24 cellular contexts compared by ENCODE assay signal in the genomic region with DNA sequence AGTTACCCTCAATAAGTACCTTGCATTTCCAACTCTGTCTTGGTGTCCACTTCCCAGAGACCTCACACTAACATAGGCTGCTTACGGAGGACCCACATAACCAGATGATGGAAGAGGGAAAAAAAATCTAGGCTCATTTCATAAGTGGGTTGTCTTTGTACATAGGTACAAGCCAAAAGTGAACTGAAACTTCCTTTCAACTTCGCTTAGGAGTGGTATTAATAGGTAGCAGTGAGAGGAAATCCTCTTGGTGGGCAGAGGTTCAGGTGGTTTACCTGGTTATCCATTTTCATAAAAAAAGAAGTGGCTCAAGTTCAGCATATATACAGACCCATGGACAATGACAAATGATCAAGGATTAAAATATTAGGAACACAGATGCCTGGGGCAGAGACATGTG.
"Had no signal": no experiment of that assay in that cellular context is flagged by ENCODE, and none has a peak within 500 bp of the region (broad histone marks: within the 10 kb centered on the region; RNA-seq: fewer than 3 reads in every experiment).

No MANE protein-coding gene starts in this region.

- ATAC-seq: activated CD4-positive, CD25-positive, alpha-beta regulatory T cell treated with anti-CD3 and anti-CD28 coated beads, Interleukin-2, amount 50 U/mL, for 24 hours; activated CD8-positive, alpha-beta memory T cell treated with anti-CD3 and anti-CD28 coated beads, Interleukin-2, amount 10 ng/mL, durations not matched to agents 7 days and 5 days; activated naive CD4-positive, alpha-beta T cell treated with anti-CD3 and anti-CD28 coated beads, Interleukin-2, amount 50 U/mL, for 72 hours; left cardiac atrium; stimulated activated naive CD8-positive, alpha-beta T cell treated with anti-CD3 and anti-CD28 coated beads, Interleukin-15, amount 100 ng/mL, for 72 hours had no signal

- H3K9me3 Mint-ChIP-seq: activated CD4-positive, alpha-beta memory T cell treated with anti-CD3 and anti-CD28 coated beads, Interleukin-2, amount 10 ng/mL, durations not matched to agents 7 days and 5 days; activated CD4-positive, alpha-beta T cell treated with anti-CD3 and anti-CD28 coated beads, Interleukin-2, amount 10 ng/mL, durations not matched to agents 24 days and 14 days; activated naive CD4-positive, alpha-beta T cell treated with anti-CD3 and anti-CD28 coated beads, Interleukin-2, amount 50 U/mL, for 72 hours; T-helper 2 cell treated with Interferon-gamma antibody and Interleukin-4, amounts not matched to agents 5 μg/mL and 100 μg/mL, for 36 hours had no signal

- DNase-seq: activated CD4-positive, alpha-beta memory T cell treated with anti-CD3 and anti-CD28 coated beads, Interleukin-2, amount 10 ng/mL, durations not matched to agents 7 days and 5 days; activated CD4-positive, alpha-beta T cell treated with anti-CD3 and anti-CD28 coated beads, Interleukin-2, amount 10 ng/mL, durations not matched to agents 24 days and 14 days; activated CD8-positive, alpha-beta memory T cell treated with anti-CD3 and anti-CD28 coated beads, Interleukin-2, amount 10 ng/mL, durations not matched to agents 7 days and 5 days; activated gamma-delta T cell treated with Interleukin-2 at 50 U/mL for 16 hours; activated T-cell treated with anti-CD3 and anti-CD28 coated beads for 4 hours; central memory CD4-positive, alpha-beta T cell; dermis blood vessel endothelial cell; effector memory CD4-positive, alpha-beta T cell; foreskin melanocyte; hypothalamus; islet precursor cell; left cardiac atrium; ovary; stimulated activated CD4-positive, alpha-beta T cell treated with anti-CD3 and anti-CD28 coated beads, Interleukin-4, amount 100 ng/mL, for 4 hours; stimulated activated naive CD8-positive, alpha-beta T cell treated with anti-CD3 and anti-CD28 coated beads, Interleukin-15, amount 100 ng/mL, for 72 hours; tibial artery had no signal

- H3K9me3 ChIP-seq: neutrophil, ovary, prostate gland, tibial artery had no signal

- H3K27ac ChIP-seq: neutrophil, ovary, prostate gland, tibial artery, VCaP had no signal

- H3K4me3 ChIP-seq: ovary, prostate gland, tibial artery had no signal

- H3K4me1 ChIP-seq: prostate gland, tibial artery had no signal

- H3K4me3 Mint-ChIP-seq: activated CD4-positive, alpha-beta memory T cell treated with anti-CD3 and anti-CD28 coated beads, Interleukin-2, amount 10 ng/mL, durations not matched to agents 7 days and 5 days; activated CD4-positive, alpha-beta T cell treated with anti-CD3 and anti-CD28 coated beads, Interleukin-2, amount 10 ng/mL, durations not matched to agents 24 days and 14 days; activated CD8-positive, alpha-beta memory T cell treated with anti-CD3 and anti-CD28 coated beads, Interleukin-2, amount 10 ng/mL, durations not matched to agents 7 days and 5 days; activated T-helper 1 cell treated with anti-CD3 and anti-CD28 coated beads, Interleukin-12 subunit alpha, Interleukin-12 subunit beta, Interleukin-2, Interleukin-4 antibody, amounts not matched to agents 30 ng/mL and 10 ng/mL and 1 ng/mL, durations not matched to agents 14 hours and 24 hours and 36 hours; nephron; stimulated activated naive CD8-positive, alpha-beta T cell treated with anti-CD3 and anti-CD28 coated beads, Interleukin-15, amount 100 ng/mL, for 72 hours; T-helper 2 cell treated with Interferon-gamma antibody and Interleukin-4, amounts not matched to agents 5 μg/mL and 100 μg/mL, for 36 hours had no signal

- H3K36me3 ChIP-seq: neutrophil, ovary, prostate gland, tibial artery had no signal

- H3K4me1 Mint-ChIP-seq: activated CD4-positive, alpha-beta memory T cell treated with anti-CD3 and anti-CD28 coated beads, Interleukin-2, amount 10 ng/mL, durations not matched to agents 7 days and 5 days; activated CD4-positive, alpha-beta T cell treated with anti-CD3 and anti-CD28 coated beads, Interleukin-2, amount 10 ng/mL, durations not matched to agents 24 days and 14 days; activated CD8-positive, alpha-beta memory T cell treated with anti-CD3 and anti-CD28 coated beads, Interleukin-2, amount 10 ng/mL, durations not matched to agents 7 days and 5 days; nephron had no signal

- H3K27me3 Mint-ChIP-seq: activated CD4-positive, alpha-beta memory T cell treated with anti-CD3 and anti-CD28 coated beads, Interleukin-2, amount 10 ng/mL, durations not matched to agents 7 days and 5 days; activated CD8-positive, alpha-beta memory T cell treated with anti-CD3 and anti-CD28 coated beads, Interleukin-2, amount 10 ng/mL, durations not matched to agents 7 days and 5 days; stimulated activated naive CD8-positive, alpha-beta T cell treated with anti-CD3 and anti-CD28 coated beads, Interleukin-15, amount 100 ng/mL, for 72 hours had no signal

- H3K27ac Mint-ChIP-seq: activated CD4-positive, alpha-beta memory T cell treated with anti-CD3 and anti-CD28 coated beads, Interleukin-2, amount 10 ng/mL, durations not matched to agents 7 days and 5 days; activated CD4-positive, alpha-beta T cell treated with anti-CD3 and anti-CD28 coated beads, Interleukin-2, amount 10 ng/mL, durations not matched to agents 24 days and 14 days; activated CD8-positive, alpha-beta memory T cell treated with anti-CD3 and anti-CD28 coated beads, Interleukin-2, amount 10 ng/mL, durations not matched to agents 7 days and 5 days; activated naive CD4-positive, alpha-beta T cell treated with anti-CD3 and anti-CD28 coated beads, Interleukin-2, amount 50 U/mL, for 72 hours; activated T-helper 1 cell treated with anti-CD3 and anti-CD28 coated beads, Interleukin-12 subunit alpha, Interleukin-12 subunit beta, Interleukin-2, Interleukin-4 antibody, amounts not matched to agents 30 ng/mL and 10 ng/mL and 1 ng/mL, durations not matched to agents 14 hours and 24 hours and 36 hours; nephron; stimulated activated naive CD8-positive, alpha-beta T cell treated with anti-CD3 and anti-CD28 coated beads, Interleukin-15, amount 100 ng/mL, for 72 hours; T-helper 2 cell treated with Interferon-gamma antibody and Interleukin-4, amounts not matched to agents 5 μg/mL and 100 μg/mL, for 36 hours had no signal

- H3K27me3 ChIP-seq: neutrophil, ovary, tibial artery had no signal

- H3K36me3 Mint-ChIP-seq: activated CD8-positive, alpha-beta memory T cell treated with anti-CD3 and anti-CD28 coated beads, Interleukin-2, amount 10 ng/mL, durations not matched to agents 7 days and 5 days; activated naive CD4-positive, alpha-beta T cell treated with anti-CD3 and anti-CD28 coated beads, Interleukin-2, amount 50 U/mL, for 72 hours had no signal
